ENCODE assay signal across 8 cellular contexts in the genomic region with DNA sequence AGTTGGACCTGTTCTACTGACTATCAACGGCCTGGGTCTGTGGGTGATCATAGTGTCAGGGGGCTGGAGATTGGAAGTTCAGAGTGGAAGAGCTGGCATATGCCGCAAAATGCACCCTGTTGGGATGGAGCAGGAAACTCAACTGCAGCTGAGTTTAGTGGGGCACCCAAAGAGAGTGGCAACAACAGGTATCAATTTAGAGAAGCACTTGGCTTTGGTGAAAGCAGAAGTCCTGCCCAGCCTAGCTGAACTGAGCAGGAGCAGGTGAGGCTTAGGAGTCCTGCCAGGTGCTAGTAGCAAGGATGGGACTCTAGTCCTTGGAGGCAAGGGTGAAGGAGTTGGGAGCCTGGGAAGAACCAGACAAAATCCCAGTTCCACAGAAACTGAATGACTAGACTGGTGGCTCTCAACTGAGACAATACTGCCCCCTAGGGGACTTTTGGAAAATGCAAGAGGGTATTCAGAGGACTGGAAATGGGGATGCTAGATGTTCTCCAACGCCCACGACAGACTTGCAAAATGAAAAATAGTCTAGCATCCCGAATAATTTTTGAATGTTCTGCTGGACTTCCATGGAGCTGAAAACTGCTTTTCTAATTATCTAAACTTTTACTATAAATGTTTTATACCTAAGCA. TPM values are rescaled to one million over a fixed set of nuclear protein-coding genes. Genes with fewer than 3 reads are reported as not detected.
DNase-seq lines count a peak whose midpoint lies in the region; ATAC-seq and TF ChIP-seq lines count a peak whose summit lies in the region.

No MANE protein-coding gene starts in this region.

- WGBS in prostate gland, result 36% methylated on average over 5 of the region's 5 CpGs

- H3K4me1 ChIP-seq in Peyer's patch (no peaks in the 10 kb centered on the region), prostate gland (replicated peaks) (no peaks in the 10 kb centered on the region)

- H3K27ac ChIP-seq in Peyer's patch (no peak overlapping the region), prostate gland (no peak overlapping the region)

- no peak for DNase-seq in Right ventricle myocardium superior
- DNase-seq in cardiac septum (ENCODE audit: low spot score), result no peak
- peak; percentile 52 for DNase-seq in HuH-7 (ENCODE audit: low spot score)
- peak in 2 of 3 donors; percentile 24 to 70 for DNase-seq in Peyer's patch
- DNase-seq in activated gamma-delta T cell treated with anti-CD3 and anti-CD28 coated beads, Interleukin-2, amount 50 U/mL, for 16 hours (ENCODE audit: low read depth), result peak; percentile 28
- peak; percentile 12 for DNase-seq in germinal center (ENCODE audit: low spot score)
- DNase-seq in prostate gland (ENCODE audit: low spot score), result peak; percentile 44

- intact Hi-C loops in Right ventricle myocardium superior (cut with DNase I) (loop anchor here (5.0 kb wide), 1 partner anchor 251 kb away; no protein-coding TSS in a partner anchor), cardiac septum (cut with DNase I) (loop anchor here (2.0 to 5.0 kb wide), 2 partner anchors 247 to 491 kb away; no protein-coding TSS in a partner anchor), prostate gland (cut with DNase I) (no loop called here)

- H3K4me3 ChIP-seq in Peyer's patch, result no peak overlapping the region
- H3K4me3 ChIP-seq in prostate gland, result no peak overlapping the region

- H3K27me3 ChIP-seq in Peyer's patch (no peaks in the 10 kb centered on the region), prostate gland (replicated peaks; ENCODE audit: insufficient read depth) (no peaks in the 10 kb centered on the region)

- peak; percentile 79 for ATAC-seq in Right ventricle myocardium superior (ENCODE audit: poor library complexity)
- ATAC-seq in HG03469 (IDR thresholded peaks at IDR 0.05; ENCODE audit: unreplicated experiment), result no peak

- TF ChIP-seq POLR2A in Peyer's patch (IDR thresholded peaks at IDR 0.05) (no peak), prostate gland (IDR thresholded peaks at IDR 0.05) (no peak)

- H3K36me3 ChIP-seq in Peyer's patch, result no peaks in the 10 kb centered on the region
- no peaks in the 10 kb centered on the region for H3K36me3 ChIP-seq in prostate gland

- no peaks in the 10 kb centered on the region for H3K9me3 ChIP-seq in Peyer's patch
- H3K9me3 ChIP-seq in prostate gland, result no peaks in the 10 kb centered on the region

- TF ChIP-seq CTCF in Peyer's patch (IDR thresholded peaks at IDR 0.05) (peak; percentile 29 to 69 (median 64)), prostate gland (IDR thresholded peaks at IDR 0.05) (peak in 3 of 4 experiments; percentile 61 to 69 (median 65))

RNA-seq across cellular contexts. Expression of gene RTL9, which starts 49.4 kb away (rescaled TPM):
- 0.35 TPM for total RNA-seq in Right ventricle myocardium superior
- total RNA-seq in cardiac septum, result 0.35 TPM
- not detected for total RNA-seq in Peyer's patch
- 10 to 100 TPM in 1 of 2 donors, not detected in 1; 56.7 TPM for total RNA-seq in prostate gland

Comparison
In these comparisons a context has a peak if more than half of its experiments do, and no peak if none do; other contexts are left out.
1. DNase-seq: peak in HuH-7 (single experiment), Peyer's patch (2 of 3), activated gamma-delta T cell treated with anti-CD3 and anti-CD28 coated beads, Interleukin-2, amount 50 U/mL, for 16 hours (single experiment), germinal center (single experiment) and prostate gland (single experiment); none in Right ventricle myocardium superior (single experiment) and cardiac septum (single experiment).